8 cellular contexts compared by ENCODE assay signal in the genomic region with DNA sequence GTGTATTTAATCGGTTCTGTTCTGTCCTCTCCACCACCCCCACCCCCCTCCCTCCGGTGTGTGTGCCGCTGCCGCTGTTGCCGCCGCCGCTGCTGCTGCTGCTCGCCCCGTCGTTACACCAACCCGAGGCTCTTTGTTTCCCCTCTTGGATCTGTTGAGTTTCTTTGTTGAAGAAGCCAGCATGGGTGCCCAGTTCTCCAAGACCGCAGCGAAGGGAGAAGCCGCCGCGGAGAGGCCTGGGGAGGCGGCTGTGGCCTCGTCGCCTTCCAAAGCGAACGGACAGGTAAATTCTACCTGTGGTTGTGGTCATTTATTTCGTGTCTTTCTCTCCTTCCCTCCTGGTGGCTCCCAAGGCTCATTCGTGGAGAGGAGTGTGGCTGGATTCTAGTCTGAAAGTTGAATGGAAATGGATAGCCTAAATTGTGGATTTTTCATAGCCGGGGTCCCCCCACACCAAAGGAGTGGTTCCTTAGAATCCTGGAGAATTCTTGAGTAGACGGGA. TPM values are rescaled to one million over a fixed set of nuclear protein-coding genes. Genes with fewer than 3 reads are reported as not detected.
DNase-seq lines count a peak whose midpoint lies in the region; ATAC-seq and TF ChIP-seq lines count a peak whose summit lies in the region.

No MANE protein-coding gene starts in this region.

- peak overlapping the region; percentile 64 to 100 (median 97) for H3K27ac ChIP-seq in skin epidermis

- DNase-seq in AG04449 (ENCODE audit: low read depth, low spot score) (no peak), GM13977 (ENCODE audit: low spot score) (peak; percentile 45), left ventricle myocardium superior (peak; percentile 38), amniotic stem cell (lab: John Stamatoyannopoulos, UW) (no peak), dedifferentiated amniotic fluid mesenchymal stem cell (ENCODE audit: extremely low spot score) (no peak), T-helper 9 cell (no peak)
- DNase-seq in activated T-helper 1 cell treated with anti-CD3 and anti-CD28 coated beads, Interleukin-12 subunit alpha, Interleukin-12 subunit beta, Interleukin-2, Interleukin-4 antibody, amounts not matched to agents 30 ng/mL and 10 ng/mL and 1 ng/mL, durations not matched to agents 14 hours and 24 hours and 36 hours (ENCODE audit: low spot score), result no peak

- CTCF ChIA-PET in AG04449 (lab: Yijun Ruan, JAX), result interaction anchor here (1.0 to 3.1 kb wide), 13 partner anchors 11 to 1079 kb away, joined by 3 to 19 read pairs (median 4); no protein-coding TSS in a partner anchor

- no peak for TF ChIP-seq CTCF in AG04449 (IDR thresholded peaks at IDR 0.05; ENCODE audit: insufficient read depth, low read length, missing control alignments)
- no peak for TF ChIP-seq CTCF in GM13977 (IDR thresholded peaks at IDR 0.05; ENCODE audit: extremely low read depth, insufficient read depth, missing control alignments)

- peaks cover 1% of the 10 kb centered on the region for H3K36me3 Mint-ChIP-seq in activated T-helper 1 cell treated with anti-CD3 and anti-CD28 coated beads, Interleukin-12 subunit alpha, Interleukin-12 subunit beta, Interleukin-2, Interleukin-4 antibody, amounts not matched to agents 30 ng/mL and 10 ng/mL and 1 ng/mL, durations not matched to agents 14 hours and 24 hours and 36 hours (ENCODE audit: low read depth)

- peaks cover 49% of the 10 kb centered on the region for H3K27me3 Mint-ChIP-seq in activated T-helper 1 cell treated with anti-CD3 and anti-CD28 coated beads, Interleukin-12 subunit alpha, Interleukin-12 subunit beta, Interleukin-2, Interleukin-4 antibody, amounts not matched to agents 30 ng/mL and 10 ng/mL and 1 ng/mL, durations not matched to agents 14 hours and 24 hours and 36 hours (ENCODE audit: insufficient read depth)

- intact Hi-C loops in activated T-helper 1 cell treated with anti-CD3 and anti-CD28 coated beads, Interleukin-12 subunit alpha, Interleukin-12 subunit beta, Interleukin-2, Interleukin-4 antibody, amounts not matched to agents 30 ng/mL and 10 ng/mL and 1 ng/mL, durations not matched to agents 14 hours and 24 hours and 36 hours (cut with micrococcal nuclease), result loop anchor here (1.0 to 10.0 kb wide), 6 partner anchors 115 to 1771 kb away; a partner anchor contains a TSS
- intact Hi-C loops in left ventricle myocardium superior (cut with micrococcal nuclease), result no loop called here

- in situ Hi-C loops in GM13977 (cut with MboI; ENCODE audit: low pct_unique_long_range_greater_than_20kb, low sequenced_read_pairs, unreplicated experiment), result loop anchor here (10.0 kb wide), 1 partner anchor 223 kb away; no protein-coding TSS in a partner anchor

- ATAC-seq in left ventricle myocardium superior, result peak; percentile 10

- POLR2A ChIA-PET in AG04449 (lab: Yijun Ruan, JAX), result interaction anchor here (0.6 to 2.6 kb wide), 9 partner anchors 180 to 675 kb away, joined by 3 to 19 read pairs (median 7); no protein-coding TSS in a partner anchor

- peak overlapping the region; percentile 61 for H3K27ac Mint-ChIP-seq in activated T-helper 1 cell treated with anti-CD3 and anti-CD28 coated beads, Interleukin-12 subunit alpha, Interleukin-12 subunit beta, Interleukin-2, Interleukin-4 antibody, amounts not matched to agents 30 ng/mL and 10 ng/mL and 1 ng/mL, durations not matched to agents 14 hours and 24 hours and 36 hours

- peaks cover 16% of the 10 kb centered on the region for H3K4me1 Mint-ChIP-seq in activated T-helper 1 cell treated with anti-CD3 and anti-CD28 coated beads, Interleukin-12 subunit alpha, Interleukin-12 subunit beta, Interleukin-2, Interleukin-4 antibody, amounts not matched to agents 30 ng/mL and 10 ng/mL and 1 ng/mL, durations not matched to agents 14 hours and 24 hours and 36 hours (ENCODE audit: low read depth)

- H3K4me3 ChIP-seq in AG04449 (ENCODE audit: low read depth, low read length), result peak overlapping the region; percentile 99
- peak overlapping the region; percentile 52 to 83 (median 67) for H3K4me3 ChIP-seq in skin epidermis

- no peaks in the 10 kb centered on the region for H3K9me3 Mint-ChIP-seq in activated T-helper 1 cell treated with anti-CD3 and anti-CD28 coated beads, Interleukin-12 subunit alpha, Interleukin-12 subunit beta, Interleukin-2, Interleukin-4 antibody, amounts not matched to agents 30 ng/mL and 10 ng/mL and 1 ng/mL, durations not matched to agents 14 hours and 24 hours and 36 hours

- H3K4me3 Mint-ChIP-seq in activated T-helper 1 cell treated with anti-CD3 and anti-CD28 coated beads, Interleukin-12 subunit alpha, Interleukin-12 subunit beta, Interleukin-2, Interleukin-4 antibody, amounts not matched to agents 30 ng/mL and 10 ng/mL and 1 ng/mL, durations not matched to agents 14 hours and 24 hours and 36 hours, result peak overlapping the region; percentile 81

RNA-seq across cellular contexts. Expression of a gene that starts 0.5 kb away (rescaled TPM):
- 0.05 and 0.10 TPM in 2 replicates for total RNA-seq in activated T-helper 1 cell treated with anti-CD3 and anti-CD28 coated beads, Interleukin-12 subunit alpha, Interleukin-12 subunit beta, Interleukin-2, Interleukin-4 antibody, amounts not matched to agents 30 ng/mL and 10 ng/mL and 1 ng/mL, durations not matched to agents 14 hours and 24 hours and 36 hours
- 25.4 TPM for total RNA-seq in left ventricle myocardium superior

Comparison
In these comparisons a context has a peak if more than half of its experiments do, and no peak if none do; other contexts are left out.
1. DNase-seq: peak in GM13977 (single experiment) and left ventricle myocardium superior (single experiment); none in AG04449 (single experiment), activated T-helper 1 cell treated with anti-CD3 and anti-CD28 coated beads, Interleukin-12 subunit alpha, Interleukin-12 subunit beta, Interleukin-2, Interleukin-4 antibody, amounts not matched to agents 30 ng/mL and 10 ng/mL and 1 ng/mL, durations not matched to agents 14 hours and 24 hours and 36 hours (single experiment), amniotic stem cell (single experiment), dedifferentiated amniotic fluid mesenchymal stem cell (single experiment) and T-helper 9 cell (single experiment).
2. RNA of a gene that starts 0.5 kb away (total RNA-seq): 25.4 TPM in left ventricle myocardium superior (single experiment); 0.05 to 0.10 TPM in activated T-helper 1 cell treated with anti-CD3 and anti-CD28 coated beads, Interleukin-12 subunit alpha, Interleukin-12 subunit beta, Interleukin-2, Interleukin-4 antibody, amounts not matched to agents 30 ng/mL and 10 ng/mL and 1 ng/mL, durations not matched to agents 14 hours and 24 hours and 36 hours; every median in the first group is over 10 times any median in the second.